Comparison of ENCODE assay signal across 25 cellular contexts in genomic region chr11:82797595-82797971, GRCh38.
DNase-seq lines count a peak whose midpoint lies in the region; ATAC-seq lines count a peak whose summit lies in the region.
"Had no signal": no experiment of that assay in that cellular context is flagged by ENCODE, and none has a peak within 500 bp of the region (broad histone marks: within the 10 kb centered on the region; RNA-seq: fewer than 3 reads in every experiment).

No MANE protein-coding gene starts in this region.

- DNase-seq in COLO829 (ENCODE audit: low spot score) = peak; percentile 60
- peak; percentile 6 for DNase-seq in cerebellum (ENCODE audit: low spot score)
- DNase-seq in occipital lobe (lab: John Stamatoyannopoulos, UW) = peak; percentile 7
- no peak for DNase-seq in NCI-H510A treated with DMSO at 0.1 percent for 48 hours (lab: John Stamatoyannopoulos, UW)
- no peak for DNase-seq in H4 (ENCODE audit: low spot score)
- no peak for DNase-seq in activated T-cell treated with anti-CD3 and anti-CD28 coated beads for 4 hours
- DNase-seq: activated B cell treated with CpG ODN at 0.5 μM for 24 hours; activated CD4-positive, alpha-beta T cell treated with anti-CD3 and anti-CD28 coated beads, Interleukin-2, amount 10 ng/mL, durations not matched to agents 7 days and 5 days; activated effector memory CD4-positive, alpha-beta T cell treated with anti-CD3 and anti-CD28 coated beads, Interleukin-2, amount 50 U/mL, for 16 hours; activated naive CD8-positive, alpha-beta T cell treated with anti-CD3 and anti-CD28 coated beads for 36 hours; activated T-cell treated with anti-CD3 and anti-CD28 coated beads, Interleukin-2, amount 50 U/mL, for 24 hours; CD4-positive, alpha-beta T cell; KBM-7; naive B cell; NCI-H1092 treated with DMSO at 0.1 percent for 48 hours; NCI-H187; NCI-H524 treated with DMSO at 0.1 percent for 48 hours; PC-3; SK-N-SH; stimulated activated naive CD4-positive, alpha-beta T cell treated with Interleukin-2 at 50 U/mL for 16 hours; uterus had no signal

- ATAC-seq in stimulated activated memory B cell treated with anti-CD40 and anti-IgM and Interleukin-4, amounts not matched to agents 10 μg/mL and 1 μg/mL and 100 μg/mL, for 72 hours = no peak
- ATAC-seq: A549, PC-3 had no signal

- peak overlapping the region; percentile 97 for H3K27ac ChIP-seq in layer of hippocampus (ENCODE audit: low read depth, low read length)
- H3K27ac ChIP-seq: A549, HL-60, uterus had no signal

- H3K4me3 Mint-ChIP-seq in stimulated activated memory B cell treated with anti-CD40 and anti-IgM and Interleukin-4, amounts not matched to agents 10 μg/mL and 1 μg/mL and 100 μg/mL, for 72 hours = no peak overlapping the region
- H3K4me3 Mint-ChIP-seq: activated B cell treated with CpG ODN at 0.5 μM for 24 hours; activated CD4-positive, alpha-beta T cell treated with anti-CD3 and anti-CD28 coated beads, Interleukin-2, amount 10 ng/mL, durations not matched to agents 7 days and 5 days; activated naive CD8-positive, alpha-beta T cell treated with anti-CD3 and anti-CD28 coated beads for 36 hours; activated T-cell treated with anti-CD3 and anti-CD28 coated beads, Interleukin-2, amount 50 U/mL, for 24 hours; CD4-positive, alpha-beta T cell; naive B cell had no signal

- H3K4me1 Mint-ChIP-seq in stimulated activated memory B cell treated with anti-CD40 and anti-IgM and Interleukin-4, amounts not matched to agents 10 μg/mL and 1 μg/mL and 100 μg/mL, for 72 hours = no peaks in the 10 kb centered on the region
- H3K4me1 Mint-ChIP-seq: activated B cell treated with CpG ODN at 0.5 μM for 24 hours; activated CD4-positive, alpha-beta T cell treated with anti-CD3 and anti-CD28 coated beads, Interleukin-2, amount 10 ng/mL, durations not matched to agents 7 days and 5 days; activated naive CD8-positive, alpha-beta T cell treated with anti-CD3 and anti-CD28 coated beads for 36 hours; naive B cell had no signal

- no peaks in the 10 kb centered on the region for H3K27me3 ChIP-seq in layer of hippocampus (ENCODE audit: control insufficient read depth, insufficient read depth, low read length)
- H3K27me3 ChIP-seq: uterus had no signal

- no peaks in the 10 kb centered on the region for H3K36me3 Mint-ChIP-seq in stimulated activated memory B cell treated with anti-CD40 and anti-IgM and Interleukin-4, amounts not matched to agents 10 μg/mL and 1 μg/mL and 100 μg/mL, for 72 hours
- H3K36me3 Mint-ChIP-seq: activated naive CD8-positive, alpha-beta T cell treated with anti-CD3 and anti-CD28 coated beads for 36 hours; naive B cell had no signal

- peaks cover 33% of the 10 kb centered on the region for H3K27me3 Mint-ChIP-seq in stimulated activated memory B cell treated with anti-CD40 and anti-IgM and Interleukin-4, amounts not matched to agents 10 μg/mL and 1 μg/mL and 100 μg/mL, for 72 hours

- no peak overlapping the region for H3K27ac Mint-ChIP-seq in stimulated activated memory B cell treated with anti-CD40 and anti-IgM and Interleukin-4, amounts not matched to agents 10 μg/mL and 1 μg/mL and 100 μg/mL, for 72 hours
- H3K27ac Mint-ChIP-seq: activated B cell treated with CpG ODN at 0.5 μM for 24 hours; activated CD4-positive, alpha-beta T cell treated with anti-CD3 and anti-CD28 coated beads, Interleukin-2, amount 10 ng/mL, durations not matched to agents 7 days and 5 days; activated naive CD8-positive, alpha-beta T cell treated with anti-CD3 and anti-CD28 coated beads for 36 hours; activated T-cell treated with anti-CD3 and anti-CD28 coated beads, Interleukin-2, amount 50 U/mL, for 24 hours; CD4-positive, alpha-beta T cell; naive B cell had no signal

- no peaks in the 10 kb centered on the region for H3K9me3 Mint-ChIP-seq in stimulated activated memory B cell treated with anti-CD40 and anti-IgM and Interleukin-4, amounts not matched to agents 10 μg/mL and 1 μg/mL and 100 μg/mL, for 72 hours
- H3K9me3 Mint-ChIP-seq: activated B cell treated with CpG ODN at 0.5 μM for 24 hours; activated CD4-positive, alpha-beta T cell treated with anti-CD3 and anti-CD28 coated beads, Interleukin-2, amount 10 ng/mL, durations not matched to agents 7 days and 5 days; activated naive CD8-positive, alpha-beta T cell treated with anti-CD3 and anti-CD28 coated beads for 36 hours; activated T-cell treated with anti-CD3 and anti-CD28 coated beads, Interleukin-2, amount 50 U/mL, for 24 hours; CD4-positive, alpha-beta T cell; naive B cell had no signal

Comparison
In these comparisons a context has a peak if more than half of its experiments do, and no peak if none do; other contexts are left out.
1. DNase-seq: peak in COLO829 (single experiment), cerebellum (single experiment) and occipital lobe (single experiment); none in NCI-H510A treated with DMSO at 0.1 percent for 48 hours (single experiment), H4 (single experiment) and activated T-cell treated with anti-CD3 and anti-CD28 coated beads for 4 hours (single experiment).